14 cellular contexts compared by ENCODE assay signal in the genomic region with DNA sequence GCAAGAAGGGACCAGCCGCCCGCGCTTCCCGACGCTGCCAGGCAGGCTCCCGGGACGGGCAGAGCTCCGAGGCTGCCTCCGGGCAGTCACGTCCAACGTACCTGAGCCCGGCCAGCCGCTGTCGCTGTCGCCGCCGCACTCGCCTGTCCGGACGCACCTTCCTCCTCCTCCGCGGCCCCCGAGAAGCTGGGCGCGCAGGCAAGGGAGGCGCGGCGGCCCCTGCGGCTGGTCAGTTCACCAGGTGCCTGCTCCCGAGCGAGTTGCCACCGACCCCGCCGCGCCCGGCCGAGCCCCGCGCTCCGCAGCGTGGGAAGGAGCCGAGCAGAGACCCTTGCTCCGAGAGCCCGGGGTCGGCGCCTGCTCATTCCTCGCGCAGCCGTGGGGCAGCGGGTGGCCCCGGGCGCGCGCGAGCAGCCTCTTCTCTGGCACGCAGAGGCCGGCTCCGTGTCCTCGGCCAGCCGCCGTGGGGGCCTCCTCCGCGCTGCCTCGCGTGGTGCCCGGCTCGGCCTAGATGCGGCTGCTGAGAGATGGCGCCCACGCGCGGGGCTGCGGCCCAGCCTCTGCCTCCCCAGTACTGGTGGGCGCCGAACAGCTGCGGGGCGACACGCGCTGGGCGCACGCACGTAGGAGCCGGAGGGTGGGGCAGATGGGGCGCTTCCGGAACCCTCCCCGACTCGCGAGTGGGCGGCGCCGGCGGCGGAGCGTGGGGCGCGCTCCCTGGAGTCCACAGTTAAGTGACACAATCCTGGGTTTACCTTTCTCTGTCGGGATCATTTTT.
A peak's percentile ranks its signal among the peaks of the same experiment; 100 is the strongest.
DNase-seq lines count a peak whose midpoint lies in the region; ATAC-seq and TF ChIP-seq lines count a peak whose summit lies in the region.
"Had no signal": no experiment of that assay in that cellular context is flagged by ENCODE, and none has a peak within 500 bp of the region (broad histone marks: within the 10 kb centered on the region; RNA-seq: fewer than 3 reads in every experiment).

No MANE protein-coding gene starts in this region.

- H4K20me1 ChIP-seq in neural progenitor cell (ENCODE audit: low read depth) = no peaks in the 10 kb centered on the region

- peaks cover 6% of the 10 kb centered on the region for H3F3A ChIP-seq in neural progenitor cell (ENCODE audit: low read depth)

- no peaks in the 10 kb centered on the region for H3K79me2 ChIP-seq in neural progenitor cell (ENCODE audit: low read depth)

- H3K27me3 ChIP-seq in right atrium auricular region = no peaks in the 10 kb centered on the region
- H3K27me3 ChIP-seq in neural progenitor cell = peaks cover 58% of the 10 kb centered on the region

- no peak for DNase-seq in activated T-helper 1 cell treated with anti-CD3 and anti-CD28 coated beads, Interleukin-12 subunit alpha, Interleukin-12 subunit beta, Interleukin-2, Interleukin-4 antibody, amounts not matched to agents 30 ng/mL and 10 ng/mL and 1 ng/mL, durations not matched to agents 14 hours and 24 hours and 36 hours (ENCODE audit: low spot score)
- DNase-seq in right atrium auricular region (ENCODE audit: low spot score) (no peak), neural progenitor cell (ENCODE audit: low spot score) (peak; percentile 57), GM19240 (ENCODE audit: insufficient read length, low spot score) (no peak), 8988T (no peak)
- no peak for DNase-seq in activated CD8-positive, alpha-beta memory T cell treated with anti-CD3 and anti-CD28 coated beads, Interleukin-2, amount 10 ng/mL, durations not matched to agents 7 days and 5 days
- DNase-seq: EL, NCI-H2107, occipital lobe had no signal

- H3K9ac ChIP-seq in ES-I3 (ENCODE audit: low read depth, low read length) (peak overlapping the region; percentile 46; the same call in 1 of the 2 replicates), neural progenitor cell (no peak overlapping the region)

- H3K36me3 ChIP-seq in ES-I3 (ENCODE audit: insufficient read depth, low read length) (no peaks in the 10 kb centered on the region), right atrium auricular region (no peaks in the 10 kb centered on the region), neural progenitor cell (no peaks in the 10 kb centered on the region)
- H3K36me3 ChIP-seq: left lung had no signal

- intact Hi-C loops in activated T-helper 1 cell treated with anti-CD3 and anti-CD28 coated beads, Interleukin-12 subunit alpha, Interleukin-12 subunit beta, Interleukin-2, Interleukin-4 antibody, amounts not matched to agents 30 ng/mL and 10 ng/mL and 1 ng/mL, durations not matched to agents 14 hours and 24 hours and 36 hours (cut with micrococcal nuclease) = no loop called here

- peaks cover 24% of the 10 kb centered on the region for H3K27me3 Mint-ChIP-seq in activated T-helper 1 cell treated with anti-CD3 and anti-CD28 coated beads, Interleukin-12 subunit alpha, Interleukin-12 subunit beta, Interleukin-2, Interleukin-4 antibody, amounts not matched to agents 30 ng/mL and 10 ng/mL and 1 ng/mL, durations not matched to agents 14 hours and 24 hours and 36 hours (ENCODE audit: insufficient read depth)
- peaks cover 35% of the 10 kb centered on the region for H3K27me3 Mint-ChIP-seq in neural progenitor cell (ENCODE audit: insufficient read depth, low read depth)
- peaks cover 11% of the 10 kb centered on the region for H3K27me3 Mint-ChIP-seq in activated CD8-positive, alpha-beta memory T cell treated with anti-CD3 and anti-CD28 coated beads, Interleukin-2, amount 10 ng/mL, durations not matched to agents 7 days and 5 days

- TF ChIP-seq CTCF in right atrium auricular region (IDR thresholded peaks at IDR 0.05) (no peak), neural progenitor cell (IDR thresholded peaks at IDR 0.05) (no peak)

- peaks cover 2% of the 10 kb centered on the region for H3K36me3 Mint-ChIP-seq in activated T-helper 1 cell treated with anti-CD3 and anti-CD28 coated beads, Interleukin-12 subunit alpha, Interleukin-12 subunit beta, Interleukin-2, Interleukin-4 antibody, amounts not matched to agents 30 ng/mL and 10 ng/mL and 1 ng/mL, durations not matched to agents 14 hours and 24 hours and 36 hours (ENCODE audit: low read depth)
- no peaks in the 10 kb centered on the region for H3K36me3 Mint-ChIP-seq in neural progenitor cell
- peaks cover 1% of the 10 kb centered on the region for H3K36me3 Mint-ChIP-seq in activated CD8-positive, alpha-beta memory T cell treated with anti-CD3 and anti-CD28 coated beads, Interleukin-2, amount 10 ng/mL, durations not matched to agents 7 days and 5 days

- no peaks in the 10 kb centered on the region; the same call in 1 of the 2 replicates for H3K9me3 ChIP-seq in ES-I3 (ENCODE audit: control insufficient read depth, insufficient read depth, low read length)
- no peaks in the 10 kb centered on the region for H3K9me3 ChIP-seq in right atrium auricular region
- no peaks in the 10 kb centered on the region for H3K9me3 ChIP-seq in neural progenitor cell (ENCODE audit: low read depth)

- H3K4me2 ChIP-seq in neural progenitor cell = peak overlapping the region; percentile 95

- ATAC-seq in activated CD8-positive, alpha-beta memory T cell treated with anti-CD3 and anti-CD28 coated beads, Interleukin-2, amount 10 ng/mL, durations not matched to agents 7 days and 5 days = no peak
- ATAC-seq in HG02938 (IDR thresholded peaks at IDR 0.05; ENCODE audit: unreplicated experiment) = no peak
- ATAC-seq: activated T-helper 17 cell treated with anti-CD3 and anti-CD28 coated beads, Interleukin-2, amount 50 U/mL, for 72 hours; left lung had no signal

- H3K4me1 ChIP-seq in ES-I3 (ENCODE audit: insufficient read depth, low read length) (no peaks in the 10 kb centered on the region), right atrium auricular region (no peaks in the 10 kb centered on the region), neural progenitor cell (peaks cover 6% of the 10 kb centered on the region)
- H3K4me1 ChIP-seq: left lung had no signal

- H3K27ac Mint-ChIP-seq in activated T-helper 1 cell treated with anti-CD3 and anti-CD28 coated beads, Interleukin-12 subunit alpha, Interleukin-12 subunit beta, Interleukin-2, Interleukin-4 antibody, amounts not matched to agents 30 ng/mL and 10 ng/mL and 1 ng/mL, durations not matched to agents 14 hours and 24 hours and 36 hours = no peak overlapping the region
- no peak overlapping the region for H3K27ac Mint-ChIP-seq in neural progenitor cell
- H3K27ac Mint-ChIP-seq in activated CD8-positive, alpha-beta memory T cell treated with anti-CD3 and anti-CD28 coated beads, Interleukin-2, amount 10 ng/mL, durations not matched to agents 7 days and 5 days = no peak overlapping the region
- H3K27ac Mint-ChIP-seq: activated T-helper 17 cell treated with anti-CD3 and anti-CD28 coated beads, Interleukin-2, amount 50 U/mL, for 72 hours; B cell had no signal

- CTCF ChIA-PET in activated CD8-positive, alpha-beta memory T cell treated with anti-CD3 and anti-CD28 coated beads, Interleukin-2, amount 10 ng/mL, durations not matched to agents 7 days and 5 days (lab: Charles Lee) = no interaction called here

- peak overlapping the region; percentile 84 for H2AFZ ChIP-seq in neural progenitor cell (replicated peaks)

- peak overlapping the region; percentile 54 to 59 for H3K4me3 ChIP-seq in right atrium auricular region
- peak overlapping the region; percentile 78 for H3K4me3 ChIP-seq in neural progenitor cell
- H3K4me3 ChIP-seq: left lung had no signal

- H3K27ac ChIP-seq in right atrium auricular region (peak overlapping the region; percentile 63 to 78), neural progenitor cell (no peak overlapping the region)
- H3K27ac ChIP-seq: left lung had no signal

- H3K4me3 Mint-ChIP-seq in activated T-helper 1 cell treated with anti-CD3 and anti-CD28 coated beads, Interleukin-12 subunit alpha, Interleukin-12 subunit beta, Interleukin-2, Interleukin-4 antibody, amounts not matched to agents 30 ng/mL and 10 ng/mL and 1 ng/mL, durations not matched to agents 14 hours and 24 hours and 36 hours = peak overlapping the region; percentile 6
- peak overlapping the region; percentile 74 for H3K4me3 Mint-ChIP-seq in neural progenitor cell
- H3K4me3 Mint-ChIP-seq in activated CD8-positive, alpha-beta memory T cell treated with anti-CD3 and anti-CD28 coated beads, Interleukin-2, amount 10 ng/mL, durations not matched to agents 7 days and 5 days = no peak overlapping the region
- H3K4me3 Mint-ChIP-seq: activated T-helper 17 cell treated with anti-CD3 and anti-CD28 coated beads, Interleukin-2, amount 50 U/mL, for 72 hours; B cell had no signal

- peaks cover 6% of the 10 kb centered on the region for H3K4me1 Mint-ChIP-seq in activated T-helper 1 cell treated with anti-CD3 and anti-CD28 coated beads, Interleukin-12 subunit alpha, Interleukin-12 subunit beta, Interleukin-2, Interleukin-4 antibody, amounts not matched to agents 30 ng/mL and 10 ng/mL and 1 ng/mL, durations not matched to agents 14 hours and 24 hours and 36 hours (ENCODE audit: low read depth)
- H3K4me1 Mint-ChIP-seq in neural progenitor cell = no peaks in the 10 kb centered on the region
- H3K4me1 Mint-ChIP-seq in activated CD8-positive, alpha-beta memory T cell treated with anti-CD3 and anti-CD28 coated beads, Interleukin-2, amount 10 ng/mL, durations not matched to agents 7 days and 5 days = no peaks in the 10 kb centered on the region
- H3K4me1 Mint-ChIP-seq: activated T-helper 17 cell treated with anti-CD3 and anti-CD28 coated beads, Interleukin-2, amount 50 U/mL, for 72 hours; B cell had no signal

- peaks cover 6% of the 10 kb centered on the region for H3K9me3 Mint-ChIP-seq in activated T-helper 1 cell treated with anti-CD3 and anti-CD28 coated beads, Interleukin-12 subunit alpha, Interleukin-12 subunit beta, Interleukin-2, Interleukin-4 antibody, amounts not matched to agents 30 ng/mL and 10 ng/mL and 1 ng/mL, durations not matched to agents 14 hours and 24 hours and 36 hours
- peaks cover 6% of the 10 kb centered on the region for H3K9me3 Mint-ChIP-seq in neural progenitor cell
- H3K9me3 Mint-ChIP-seq in activated CD8-positive, alpha-beta memory T cell treated with anti-CD3 and anti-CD28 coated beads, Interleukin-2, amount 10 ng/mL, durations not matched to agents 7 days and 5 days (ENCODE audit: low read depth) = peaks cover 2% of the 10 kb centered on the region
- H3K9me3 Mint-ChIP-seq: activated T-helper 17 cell treated with anti-CD3 and anti-CD28 coated beads, Interleukin-2, amount 50 U/mL, for 72 hours had no signal
